ENCODE assay signal across 9 cellular contexts in genomic region chr6:305371-306206, GRCh38. TPM values are rescaled to one million over a fixed set of nuclear protein-coding genes. Genes with fewer than 3 reads are reported as not detected.
DNase-seq lines count a peak whose midpoint lies in the region; ATAC-seq and TF ChIP-seq lines count a peak whose summit lies in the region.
"Had no signal": no experiment of that assay in that cellular context is flagged by ENCODE, and none has a peak within 500 bp of the region (broad histone marks: within the 10 kb centered on the region; RNA-seq: fewer than 3 reads in every experiment).

No MANE protein-coding gene starts in this region.

- no peaks in the 10 kb centered on the region for H3K9me3 ChIP-seq in ovary

- no peak overlapping the region for H3K4me3 Mint-ChIP-seq in activated T-helper 1 cell treated with anti-CD3 and anti-CD28 coated beads, Interleukin-12 subunit alpha, Interleukin-12 subunit beta, Interleukin-2, Interleukin-4 antibody, amounts not matched to agents 30 ng/mL and 10 ng/mL and 1 ng/mL, durations not matched to agents 14 hours and 24 hours and 36 hours

- no peak overlapping the region for H3K27ac Mint-ChIP-seq in activated T-helper 1 cell treated with anti-CD3 and anti-CD28 coated beads, Interleukin-12 subunit alpha, Interleukin-12 subunit beta, Interleukin-2, Interleukin-4 antibody, amounts not matched to agents 30 ng/mL and 10 ng/mL and 1 ng/mL, durations not matched to agents 14 hours and 24 hours and 36 hours

- no peak for TF ChIP-seq POLR2A in ovary (IDR thresholded peaks at IDR 0.05)

- H3K4me3 ChIP-seq in ovary: no peak overlapping the region

- peaks cover 6% of the 10 kb centered on the region for H3K4me1 Mint-ChIP-seq in activated T-helper 1 cell treated with anti-CD3 and anti-CD28 coated beads, Interleukin-12 subunit alpha, Interleukin-12 subunit beta, Interleukin-2, Interleukin-4 antibody, amounts not matched to agents 30 ng/mL and 10 ng/mL and 1 ng/mL, durations not matched to agents 14 hours and 24 hours and 36 hours (ENCODE audit: low read depth)

- H3K27ac ChIP-seq in ovary: no peak overlapping the region

- 78 to 79% (median 79%) methylated on average over 5 of the region's 5 CpGs for whole genome bisulfite sequencing in ovary, 3 donors

- H3K27me3 Mint-ChIP-seq in activated T-helper 1 cell treated with anti-CD3 and anti-CD28 coated beads, Interleukin-12 subunit alpha, Interleukin-12 subunit beta, Interleukin-2, Interleukin-4 antibody, amounts not matched to agents 30 ng/mL and 10 ng/mL and 1 ng/mL, durations not matched to agents 14 hours and 24 hours and 36 hours (ENCODE audit: insufficient read depth): no peaks in the 10 kb centered on the region

- peaks cover 12% of the 10 kb centered on the region for H3K36me3 Mint-ChIP-seq in activated T-helper 1 cell treated with anti-CD3 and anti-CD28 coated beads, Interleukin-12 subunit alpha, Interleukin-12 subunit beta, Interleukin-2, Interleukin-4 antibody, amounts not matched to agents 30 ng/mL and 10 ng/mL and 1 ng/mL, durations not matched to agents 14 hours and 24 hours and 36 hours (ENCODE audit: low read depth)

- no peaks in the 10 kb centered on the region for H3K4me1 ChIP-seq in ovary (ENCODE audit: insufficient read depth)

- intact Hi-C loops in ovary (cut with DNase I): no loop called here
- intact Hi-C loops in activated T-helper 1 cell treated with anti-CD3 and anti-CD28 coated beads, Interleukin-12 subunit alpha, Interleukin-12 subunit beta, Interleukin-2, Interleukin-4 antibody, amounts not matched to agents 30 ng/mL and 10 ng/mL and 1 ng/mL, durations not matched to agents 14 hours and 24 hours and 36 hours (cut with micrococcal nuclease): no loop called here

- H3K36me3 ChIP-seq in ovary: no peaks in the 10 kb centered on the region

- H3K27me3 ChIP-seq in ovary: no peaks in the 10 kb centered on the region

- DNase-seq in DMS 273 treated with DMSO at 0.1 percent for 48 hours (lab: John Stamatoyannopoulos, UW) (no peak), ovary (no peak), Kasumi-1 (lab: John Stamatoyannopoulos, UW) (no peak)
- DNase-seq in activated T-helper 1 cell treated with anti-CD3 and anti-CD28 coated beads, Interleukin-12 subunit alpha, Interleukin-12 subunit beta, Interleukin-2, Interleukin-4 antibody, amounts not matched to agents 30 ng/mL and 10 ng/mL and 1 ng/mL, durations not matched to agents 14 hours and 24 hours and 36 hours (ENCODE audit: low spot score): no peak
- DNase-seq: DND-41 had no signal

- peak; percentile 85 for ATAC-seq in GM18502 (IDR thresholded peaks at IDR 0.05; ENCODE audit: poor library complexity, unreplicated experiment)
- ATAC-seq in GM19467 (IDR thresholded peaks at IDR 0.05; ENCODE audit: unreplicated experiment): peak; percentile 74
- peak; percentile 81 for ATAC-seq in HG03066 (IDR thresholded peaks at IDR 0.05; ENCODE audit: low read depth, unreplicated experiment)
- peak; percentile 21 for ATAC-seq in esophagus mucosa

- no peaks in the 10 kb centered on the region for H3K9me3 Mint-ChIP-seq in activated T-helper 1 cell treated with anti-CD3 and anti-CD28 coated beads, Interleukin-12 subunit alpha, Interleukin-12 subunit beta, Interleukin-2, Interleukin-4 antibody, amounts not matched to agents 30 ng/mL and 10 ng/mL and 1 ng/mL, durations not matched to agents 14 hours and 24 hours and 36 hours

- TF ChIP-seq EP300 in ovary (IDR thresholded peaks at IDR 0.05): no peak

- no peak for TF ChIP-seq CTCF in ovary (IDR thresholded peaks at IDR 0.05)

RNA-seq across cellular contexts. Expression of gene DUSP22, which starts 13.3 kb away (rescaled TPM):
- total RNA-seq in esophagus mucosa (40.1 TPM), ovary (10 to 100 TPM; 25.3 to 35.0 (median 29.3) TPM)
- 10 to 100 TPM; 24.7 to 29.7 TPM for polyA plus RNA-seq in ovary
- total RNA-seq in activated T-helper 1 cell treated with anti-CD3 and anti-CD28 coated beads, Interleukin-12 subunit alpha, Interleukin-12 subunit beta, Interleukin-2, Interleukin-4 antibody, amounts not matched to agents 30 ng/mL and 10 ng/mL and 1 ng/mL, durations not matched to agents 14 hours and 24 hours and 36 hours: 22.0 and 22.1 TPM in 2 replicates

Comparison
In these comparisons a context has a peak if more than half of its experiments do, and no peak if none do; other contexts are left out.
1. ATAC-seq: peak in every context shown above with its lines; median percentile 85 in GM18502; 81 in HG03066; 74 in GM19467; 21 in esophagus mucosa.